Comparison of ENCODE assay signal across 8 cellular contexts in genomic region chr11:14974723-14975587, GRCh38. TPM values are rescaled to one million over a fixed set of nuclear protein-coding genes. Genes with fewer than 3 reads are reported as not detected.
DNase-seq lines count a peak whose midpoint lies in the region; ATAC-seq, FAIRE-seq and TF ChIP-seq lines count a peak whose summit lies in the region.

No MANE protein-coding gene starts in this region.

- H3K27ac ChIP-seq in VCaP, result no peak overlapping the region
- no peak overlapping the region for H3K27ac ChIP-seq in HepG2 (ENCODE audit: extremely low read length, insufficient read depth, low read length)
- H3K27ac ChIP-seq in SJCRH30, result no peak overlapping the region

- peak; percentile 35 to 57 for DNase-seq in cardiac fibroblast (ENCODE audit: low read depth in 2 of 2)
- peak; percentile 16 for DNase-seq in HepG2 (ENCODE audit: low spot score)
- DNase-seq in stimulated activated CD8-positive, alpha-beta memory T cell treated with anti-CD3 and anti-CD28 coated beads, Interleukin-2, amount 100 ng/mL, for 1 hour (ENCODE audit: low read depth in 2 of 2), result peak; percentile 12 to 14
- no peak for DNase-seq in SJCRH30
- no peak for DNase-seq in mesenteric fat pad (ENCODE audit: low spot score)

- no peak for TF ChIP-seq POLR2A in HepG2 (IDR thresholded peaks at IDR 0.05; ENCODE audit: insufficient read depth in 1 of 2, low read depth in 2 of 2, low read length in 2 of 2)

- no TSS peak for BruUV-seq in HepG2 (replicated peaks; lab: Mats Ljungman, UMichigan)

- no peaks in the 10 kb centered on the region for H3K79me2 ChIP-seq in HepG2 (ENCODE audit: insufficient read depth, low read length)

- H4K20me1 ChIP-seq in HepG2 (ENCODE audit: insufficient read depth, low read length), result no peaks in the 10 kb centered on the region

- in situ Hi-C loops in HepG2 (cut with HindIII; ENCODE audit: extremely low pct_ligation_motif_present, low pct_unique_long_range_greater_than_20kb), result no loop called here

- H3K36me3 ChIP-seq in HepG2 (replicated peaks in 1 of 2; ENCODE audit: control insufficient read depth in 1 of 2, insufficient read depth in 2 of 2, low read length in 2 of 2) (no peaks in the 10 kb centered on the region), SJCRH30 (no peaks in the 10 kb centered on the region)

- no peak overlapping the region for H2AFZ ChIP-seq in HepG2 (ENCODE audit: low read length)

- TF ChIP-seq CTCF in GM12875 (IDR thresholded peaks at IDR 0.05; ENCODE audit: borderline replicate concordance, insufficient read depth, low read depth, low read length) (peak; percentile 78), VCaP (conservative IDR thresholded peaks at IDR 0.05) (peak; percentile 44), cardiac fibroblast (IDR thresholded peaks at IDR 0.05; ENCODE audit: low read depth, low read length) (peak; percentile 78), HepG2 (CRISPR knock-in tag; IDR thresholded peaks at IDR 0.05) (peak; percentile 70)

- H3K4me3 ChIP-seq in GM12875 (ENCODE audit: low read depth, low read length) (no peak overlapping the region), cardiac fibroblast (replicated peaks in 1 of 2; ENCODE audit: low read depth in 2 of 2, low read length in 2 of 2) (no peak overlapping the region), HepG2 (replicated peaks in 1 of 3; ENCODE audit: insufficient read depth in 1 of 3, low read depth in 2 of 3, low read length in 3 of 3) (no peak overlapping the region), SJCRH30 (no peak overlapping the region)

- CTCF ChIA-PET in HepG2 (lab: Yijun Ruan, JAX; ENCODE audit: low intra/inter-chr PET ratio, low total read pairs), result interaction anchor here (0.8 kb wide), 1 partner anchor 31 kb away, joined by 3 read pairs; no protein-coding TSS in a partner anchor

- 19% methylated on average over 29 of the region's 32 CpGs for WGBS in HepG2 (ENCODE audit: low lambda C conversion rate)

- ATAC-seq in HG03521 (IDR thresholded peaks at IDR 0.05; ENCODE audit: unreplicated experiment), result peak; percentile 39
- ATAC-seq in HepG2, result peak; percentile 85

- no peak for FAIRE-seq in HepG2 (lab: Jason Lieb, UNC)

- H3K4me2 ChIP-seq in HepG2 (ENCODE audit: low read depth, low read length), result peak overlapping the region; percentile 21; the same call in 1 of the 2 replicates

- H3K9me3 ChIP-seq in HepG2 (ENCODE audit: low read length), result no peaks in the 10 kb centered on the region
- H3K9me3 ChIP-seq in SJCRH30 (replicated peaks), result no peaks in the 10 kb centered on the region

- H3K27me3 ChIP-seq in HepG2 (ENCODE audit: control insufficient read depth in 1 of 2, insufficient read depth in 2 of 2, low read length in 2 of 2), result peaks cover 2 to 41% of the 10 kb centered on the region in 2 experiments; a peak in 4 of 5 replicates
- peaks cover 6% of the 10 kb centered on the region; the same call in 1 of the 2 replicates for H3K27me3 ChIP-seq in SJCRH30

- POLR2A ChIA-PET in HepG2 (lab: Yijun Ruan, JAX), result no interaction called here

- TF ChIP-seq EP300 in HepG2 (IDR thresholded peaks at IDR 0.05; ENCODE audit: low read depth in 2 of 2, low read length in 2 of 2) (no peak), HepG2 (CRISPR knock-in tag; IDR thresholded peaks at IDR 0.05; ENCODE audit: borderline replicate concordance) (no peak)

- peak; percentile 16; the same call in 1 of the 2 replicates for TF ChIP-seq RAD21 in HepG2 (CRISPR knock-in tag; IDR thresholded peaks at IDR 0.05)

- intact Hi-C loops in HepG2 (cut with micrococcal nuclease; ENCODE audit: unreplicated experiment), result loop anchor here (1.0 to 5.0 kb wide), 3 partner anchors 31 to 232 kb away; no protein-coding TSS in a partner anchor

- no peaks in the 10 kb centered on the region for H3K4me1 ChIP-seq in HepG2 (ENCODE audit: insufficient read depth, low read length)
- H3K4me1 ChIP-seq in SJCRH30, result no peaks in the 10 kb centered on the region

- no peak overlapping the region for H3K9ac ChIP-seq in HepG2 (ENCODE audit: insufficient read depth, low read depth, low read length)

TF ChIP-seq in HepG2, 621 proteins besides CTCF, POLR2A, EP300 and RAD21 (continues in another document):
- TF ChIP-seq KDM2A (CRISPR knock-in tag; IDR thresholded peaks at IDR 0.05; ENCODE audit: borderline replicate concordance, low read depth), result no peak
- no peak for TF ChIP-seq TAF1 (CRISPR knock-in tag; IDR thresholded peaks at IDR 0.05)
- no peak for TF ChIP-seq SMAD9 (CRISPR knock-in tag; IDR thresholded peaks at IDR 0.05)
- TF ChIP-seq SP1 (IDR thresholded peaks at IDR 0.05), result no peak
- TF ChIP-seq SP1 (CRISPR knock-in tag; IDR thresholded peaks at IDR 0.05), result no peak
- no peak for TF ChIP-seq ZFP36L2 (CRISPR knock-in tag; IDR thresholded peaks at IDR 0.05)
- TF ChIP-seq POGK (CRISPR knock-in tag; conservative IDR thresholded peaks at IDR 0.05), result no peak
- TF ChIP-seq XRCC5 (optimal IDR thresholded peaks at IDR 0.05; ENCODE audit: low read length), result peak; percentile 81
- TF ChIP-seq ZMYM4 (CRISPR knock-in tag; IDR thresholded peaks at IDR 0.05), result no peak
- peak; percentile 32; the same call in 1 of the 2 replicates for TF ChIP-seq STAG1 (CRISPR knock-in tag; IDR thresholded peaks at IDR 0.05)
- no peak for TF ChIP-seq ZNF160 (CRISPR knock-in tag; IDR thresholded peaks at IDR 0.05)
- TF ChIP-seq IKZF1 (IDR thresholded peaks at IDR 0.05), result no peak
- TF ChIP-seq, protein P1, sequence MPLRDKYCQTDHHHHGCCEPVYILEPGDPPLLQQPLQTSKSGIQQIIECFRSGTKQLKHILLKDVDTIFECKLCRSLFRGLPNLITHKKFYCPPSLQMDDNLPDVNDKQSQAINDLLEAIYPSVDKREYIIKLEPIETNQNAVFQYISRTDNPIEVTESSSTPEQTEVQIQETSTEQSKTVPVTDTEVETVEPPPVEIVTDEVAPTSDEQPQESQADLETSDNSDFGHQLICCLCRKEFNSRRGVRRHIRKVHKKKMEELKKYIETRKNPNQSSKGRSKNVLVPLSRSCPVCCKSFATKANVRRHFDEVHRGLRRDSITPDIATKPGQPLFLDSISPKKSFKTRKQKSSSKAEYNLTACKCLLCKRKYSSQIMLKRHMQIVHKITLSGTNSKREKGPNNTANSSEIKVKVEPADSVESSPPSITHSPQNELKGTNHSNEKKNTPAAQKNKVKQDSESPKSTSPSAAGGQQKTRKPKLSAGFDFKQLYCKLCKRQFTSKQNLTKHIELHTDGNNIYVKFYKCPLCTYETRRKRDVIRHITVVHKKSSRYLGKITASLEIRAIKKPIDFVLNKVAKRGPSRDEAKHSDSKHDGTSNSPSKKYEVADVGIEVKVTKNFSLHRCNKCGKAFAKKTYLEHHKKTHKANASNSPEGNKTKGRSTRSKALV (CRISPR knock-in tag; IDR thresholded peaks at IDR 0.05), result 0 out of 2 replicates have a peak, but pooled peaks have one; percentile 34

RNA-seq across cellular contexts. Expression of gene CALCA, which starts 2.8 kb away (rescaled TPM):
- total RNA-seq in HepG2 (2016; rRNA removed; fragmentation: Illumina TruSeq; extraction: Trizol) (not detected in 2 replicates), mesenteric fat pad (not detected)
- total RNA-seq in HepG2 (2016; cell fraction: cytosol; rRNA removed; fragmentation: Illumina TruSeq; extraction: Trizol; ENCODE audit: low read depth), result not detected in 2 replicates
- total RNA-seq in HepG2 (2016; cell fraction: insoluble cytoplasmic fraction; rRNA removed; fragmentation: Illumina TruSeq; extraction: Trizol), result not detected in 2 replicates
- total RNA-seq in HepG2 (2016; cell fraction: membrane; rRNA removed; fragmentation: Illumina TruSeq; extraction: Trizol), result not detected in 2 replicates
- not detected in 2 replicates for total RNA-seq in HepG2 (2016; cell fraction: nucleus; rRNA removed; fragmentation: Illumina TruSeq; extraction: Trizol)
- polyA plus RNA-seq in HepG2 (2011; rRNA removed), result not detected in 2 replicates
- polyA plus RNA-seq in HepG2 (2011; cell fraction: cytosol; rRNA removed), result not detected in 2 replicates
- not detected in 2 replicates for polyA plus RNA-seq in HepG2 (2011; cell fraction: nucleus; rRNA removed)
- polyA plus RNA-seq in HepG2 (2012), result not detected in 2 replicates
- polyA plus RNA-seq in HepG2 (2016; cell fraction: cytosol; fragmentation: Illumina TruSeq; extraction: Trizol; ENCODE audit: low read depth), result not detected in 2 replicates
- not detected in 2 replicates for polyA plus RNA-seq in HepG2 (2016; cell fraction: insoluble cytoplasmic fraction; fragmentation: Illumina TruSeq; extraction: Trizol; ENCODE audit: low read depth)
- polyA plus RNA-seq in HepG2 (2016; cell fraction: membrane; fragmentation: Illumina TruSeq; extraction: Trizol; ENCODE audit: low read depth), result not detected in 2 replicates
- polyA plus RNA-seq in HepG2 (2016; cell fraction: nucleus; fragmentation: Illumina TruSeq; extraction: Trizol; ENCODE audit: insufficient read depth, low read depth), result not detected in 2 replicates
- not detected in 2 replicates for polyA minus RNA-seq in HepG2 (2011; rRNA and poly(A)+ RNA removed; ENCODE audit: low replicate concordance)
- not detected in 2 replicates for polyA minus RNA-seq in HepG2 (2011; cell fraction: cytosol; rRNA and poly(A)+ RNA removed)
- polyA minus RNA-seq in HepG2 (2011; cell fraction: nucleus; rRNA and poly(A)+ RNA removed), result not detected in 2 replicates
- not detected in 2 replicates for total RNA-seq in SJCRH30 (2014; rRNA removed; shearing (Covaris generic))

Comparison
In these comparisons a context has a peak if more than half of its experiments do, and no peak if none do; other contexts are left out.
1. DNase-seq: peak in cardiac fibroblast (2 of 2), HepG2 (single experiment) and stimulated activated CD8-positive, alpha-beta memory T cell treated with anti-CD3 and anti-CD28 coated beads, Interleukin-2, amount 100 ng/mL, for 1 hour (2 of 2); none in SJCRH30 (0 of 2) and mesenteric fat pad (single experiment).
2. Peak in every context shown above with its lines, with median percentiles within 50 percentile points of each other: CTCF ChIP-seq.